In the genomic region with DNA sequence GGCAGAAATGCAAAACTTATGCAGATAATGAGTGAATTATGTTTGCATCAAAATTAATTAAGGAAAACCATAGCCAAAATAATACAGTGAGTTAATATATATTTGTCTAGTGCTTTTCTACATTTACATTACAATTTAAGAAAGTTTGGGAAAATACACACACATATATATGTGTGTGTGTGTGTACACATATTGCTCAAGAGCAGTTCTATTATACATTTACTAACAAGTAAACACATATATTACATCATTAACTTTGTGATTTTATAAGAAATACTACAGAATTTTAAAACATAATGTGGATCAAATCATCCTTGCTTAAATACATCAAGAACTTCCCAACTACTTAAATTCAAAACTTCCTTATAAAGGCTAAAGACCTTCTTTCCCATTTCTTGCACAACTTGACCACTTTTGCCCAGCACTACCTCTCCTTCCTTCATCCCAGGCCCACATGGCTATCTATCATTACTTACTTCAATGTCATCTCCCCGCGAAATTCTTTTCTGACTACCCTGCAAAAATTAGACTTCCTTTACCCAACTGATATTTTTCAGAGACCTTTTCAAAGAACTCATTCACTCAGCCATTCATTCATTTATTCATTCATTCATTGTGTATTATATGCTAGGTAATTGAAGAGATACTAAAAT, we compare ENCODE assay signal across 18 cellular contexts.
"Had no signal": no experiment of that assay in that cellular context is flagged by ENCODE, and none has a peak within 500 bp of the region (broad histone marks: within the 10 kb centered on the region; RNA-seq: fewer than 3 reads in every experiment).

No MANE protein-coding gene starts in this region.

- H2AFZ ChIP-seq: hepatocyte had no signal

- H3K9me3 Mint-ChIP-seq: activated naive CD4-positive, alpha-beta T cell treated with anti-CD3 and anti-CD28 coated beads, Interleukin-2, amount 50 U/mL, for 24 hours; activated T-cell treated with anti-CD3 and anti-CD28 coated beads, Interleukin-2, amount 50 U/mL, for 72 hours; dendritic cell treated with granulocyte-macrophage colony-stimulating factor and Interleukin-4, amounts not matched to agents 40 ng/mL and 50 ng/mL, for 4 days; natural killer cell; T-helper 1 cell treated with Interleukin-12 subunit alpha and Interleukin-12 subunit beta and Interleukin-4 antibody, amounts not matched to agents 30 μg/mL and 1 μg/mL, for 36 hours had no signal

- DNase-seq: activated CD4-positive, alpha-beta T cell treated with anti-CD3 and anti-CD28 coated beads, Interleukin-2, amount 50 U/mL, for 1 hour; activated CD4-positive, CD25-positive, alpha-beta regulatory T cell treated with anti-CD3 and anti-CD28 coated beads, Interleukin-2, amount 50 U/mL, for 72 hours; activated CD8-positive, alpha-beta memory T cell treated with anti-CD3 and anti-CD28 coated beads for 24 hours; activated CD8-positive, alpha-beta memory T cell treated with anti-CD3 and anti-CD28 coated beads, Interleukin-2, amount 50 U/mL, for 48 hours; activated effector memory CD4-positive, alpha-beta T cell treated with anti-CD3 and anti-CD28 coated beads, Interleukin-2, amount 50 U/mL, for 16 hours; activated T-cell treated with anti-CD3 and anti-CD28 coated beads, Interleukin-2, amount 50 U/mL, for 72 hours; effector CD8-positive, alpha-beta T cell; foreskin fibroblast; natural killer cell; stimulated activated CD4-positive, alpha-beta T cell treated with anti-CD3 and anti-CD28 coated beads, Interleukin-12 subunit alpha, Interleukin-12 subunit beta, amount 100 ng/mL, for 4 hours; stimulated activated CD4-positive, alpha-beta T cell treated with anti-CD3 and anti-CD28 coated beads, Interleukin-1b, Interleukin-23, amount 100 ng/mL, for 48 hours; stimulated activated naive CD8-positive, alpha-beta T cell treated with anti-CD3 and anti-CD28 coated beads, Interleukin-15, Interleukin-2, amounts not matched to agents 100 U/mL and 50 U/mL, for 24 hours; substantia nigra; tibial artery had no signal

- H3K4me1 Mint-ChIP-seq: natural killer cell had no signal

- H3K4me3 ChIP-seq: hepatocyte, tibial artery had no signal

- H3K27ac ChIP-seq: hepatocyte, tibial artery had no signal

- H3K27me3 Mint-ChIP-seq: activated naive CD4-positive, alpha-beta T cell treated with anti-CD3 and anti-CD28 coated beads, Interleukin-2, amount 50 U/mL, for 24 hours; dendritic cell treated with granulocyte-macrophage colony-stimulating factor and Interleukin-4, amounts not matched to agents 40 ng/mL and 50 ng/mL, for 4 days had no signal

- H3K36me3 Mint-ChIP-seq: activated naive CD4-positive, alpha-beta T cell treated with anti-CD3 and anti-CD28 coated beads, Interleukin-2, amount 50 U/mL, for 24 hours; natural killer cell had no signal

- H3K4me3 Mint-ChIP-seq: activated naive CD4-positive, alpha-beta T cell treated with anti-CD3 and anti-CD28 coated beads, Interleukin-2, amount 50 U/mL, for 24 hours; activated T-cell treated with anti-CD3 and anti-CD28 coated beads, Interleukin-2, amount 50 U/mL, for 72 hours; dendritic cell treated with granulocyte-macrophage colony-stimulating factor and Interleukin-4, amounts not matched to agents 40 ng/mL and 50 ng/mL, for 4 days; natural killer cell; T-helper 1 cell treated with Interleukin-12 subunit alpha and Interleukin-12 subunit beta and Interleukin-4 antibody, amounts not matched to agents 30 μg/mL and 1 μg/mL, for 36 hours had no signal

- ATAC-seq: activated T-cell treated with anti-CD3 and anti-CD28 coated beads, Interleukin-2, amount 50 U/mL, for 72 hours; natural killer cell; stimulated activated naive CD8-positive, alpha-beta T cell treated with anti-CD3 and anti-CD28 coated beads, Interleukin-15, Interleukin-2, amounts not matched to agents 100 U/mL and 50 U/mL, for 24 hours had no signal

- H3K9me3 ChIP-seq: tibial artery had no signal

- H3K27me3 ChIP-seq: hepatocyte, tibial artery had no signal

- H3K27ac Mint-ChIP-seq: activated naive CD4-positive, alpha-beta T cell treated with anti-CD3 and anti-CD28 coated beads, Interleukin-2, amount 50 U/mL, for 24 hours; activated T-cell treated with anti-CD3 and anti-CD28 coated beads, Interleukin-2, amount 50 U/mL, for 72 hours; dendritic cell treated with granulocyte-macrophage colony-stimulating factor and Interleukin-4, amounts not matched to agents 40 ng/mL and 50 ng/mL, for 4 days; natural killer cell; T-helper 1 cell treated with Interleukin-12 subunit alpha and Interleukin-12 subunit beta and Interleukin-4 antibody, amounts not matched to agents 30 μg/mL and 1 μg/mL, for 36 hours had no signal
